Comparison of ENCODE assay signal across 8 cellular contexts in genomic region chr9:121684381-121685145, GRCh38. TPM values are rescaled to one million over a fixed set of nuclear protein-coding genes. Genes with fewer than 3 reads are reported as not detected.
DNase-seq lines count a peak whose midpoint lies in the region; ATAC-seq, FAIRE-seq and TF ChIP-seq lines count a peak whose summit lies in the region.

No MANE protein-coding gene starts in this region.

- H3K4me3 ChIP-seq in Loucy (ENCODE audit: low read length, poor library complexity, severe bottlenecking): no peak overlapping the region
- no peak overlapping the region for H3K4me3 ChIP-seq in H1 (ENCODE audit: extremely low read depth in 1 of 4, insufficient read depth in 2 of 4, low read depth in 3 of 4, low read length in 4 of 4)
- no peak overlapping the region for H3K4me3 ChIP-seq in neuronal stem cell (ENCODE audit: low read length in 2 of 2)

- no peaks in the 10 kb centered on the region for H3K23me2 ChIP-seq in H1 (ENCODE audit: low read depth, low read length)

- no peak overlapping the region for H3K18ac ChIP-seq in H1 (ENCODE audit: extremely low read depth, low read length)
- H3K18ac ChIP-seq in neuronal stem cell (ENCODE audit: low read length): peak overlapping the region; percentile 71

- no peak overlapping the region for H3K4me2 ChIP-seq in Loucy (ENCODE audit: low read depth, low read length, poor library complexity, severe bottlenecking)
- H3K4me2 ChIP-seq in H1 (ENCODE audit: insufficient read depth in 1 of 2, low read depth in 2 of 2, low read length in 2 of 2): no peak overlapping the region
- H3K4me2 ChIP-seq in neuronal stem cell (ENCODE audit: insufficient read depth, low read length, poor library complexity, severe bottlenecking): no peak overlapping the region

- DNase-seq in NCI-H345 (lab: John Stamatoyannopoulos, UW) (peak; percentile 15), NCI-H345 treated with DMSO at 0.1 percent for 48 hours (lab: John Stamatoyannopoulos, UW; ENCODE audit: unreplicated experiment) (no peak), H1 (ENCODE audit: low read depth in 1 of 2, low spot score in 2 of 2) (peak in 1 of 2 experiments; percentile 91), neuronal stem cell (ENCODE audit: low spot score) (peak; percentile 35), A172 (ENCODE audit: low spot score) (no peak)

- H3K79me1 ChIP-seq in H1 (ENCODE audit: low read depth, low read length) (peaks cover 3% of the 10 kb centered on the region), neuronal stem cell (ENCODE audit: low read depth, low read length) (peaks cover 4% of the 10 kb centered on the region)

- H3K14ac ChIP-seq in H1 (ENCODE audit: insufficient read length) (no peak overlapping the region), neuronal stem cell (ENCODE audit: low read length) (no peak overlapping the region)

- H3K9me2 ChIP-seq in Loucy (replicated peaks; ENCODE audit: low read depth, low read length): no peaks in the 10 kb centered on the region

- CTCF ChIA-PET in H1 (lab: Charles Lee; ENCODE audit: partially characterized antibody): interaction anchor here (0.7 to 34.8 kb wide), 55 partner anchors 6 to 314 kb away, joined by 3 to 670 read pairs (median 5); partner anchors contain the start of gene DAB2IP

- no peaks in the 10 kb centered on the region for H3K36me3 ChIP-seq in Loucy (ENCODE audit: insufficient read depth, low read length)
- H3K36me3 ChIP-seq in H1 (ENCODE audit: control insufficient read depth in 2 of 4, insufficient read depth in 4 of 4, low read length in 3 of 4): peaks cover 0 to 2% (median 0%) of the 10 kb centered on the region in 4 experiments; a peak in 3 of 8 replicates
- peaks cover 23 to 24% of the 10 kb centered on the region in 2 donors for H3K36me3 ChIP-seq in neuronal stem cell (replicated peaks in 1 of 2; ENCODE audit: control insufficient read depth in 2 of 2, insufficient read depth in 2 of 2, low read length in 2 of 2)

- H3K4ac ChIP-seq in H1 (replicated peaks; ENCODE audit: insufficient read length, low read depth, low read length) (no peak overlapping the region), neuronal stem cell (ENCODE audit: low read length) (no peak overlapping the region)

- TF ChIP-seq CTCF in Loucy (conservative IDR thresholded peaks at IDR 0.05; ENCODE audit: low read length) (peak; percentile 85), H1 (IDR thresholded peaks at IDR 0.05; ENCODE audit: control extremely low read depth in 1 of 3, insufficient read depth in 1 of 3, low read depth in 1 of 3, low read length in 3 of 3) (peak; percentile 87 to 94 (median 92))

- no peaks in the 10 kb centered on the region for H3K9me3 ChIP-seq in Loucy (ENCODE audit: insufficient read depth, low read depth, low read length)
- H3K9me3 ChIP-seq in H1 (ENCODE audit: insufficient read depth in 2 of 2, low read depth in 1 of 2, low read length in 1 of 2): no peaks in the 10 kb centered on the region
- H3K9me3 ChIP-seq in neuronal stem cell (replicated peaks in 1 of 2; ENCODE audit: control insufficient read depth in 2 of 2, insufficient read depth in 1 of 2, low read depth in 1 of 2, low read length in 2 of 2): no peaks in the 10 kb centered on the region

- no peak for TF ChIP-seq POLR2A in H1 (IDR thresholded peaks at IDR 0.05; ENCODE audit: control extremely low read depth in 1 of 2, low read depth in 2 of 2, low read length in 2 of 2)

- H3K4me1 ChIP-seq in Loucy (ENCODE audit: insufficient read depth, low read length, poor library complexity, severe bottlenecking) (peaks cover 28% of the 10 kb centered on the region), H1 (replicated peaks in 1 of 4; ENCODE audit: control insufficient read depth in 3 of 4, insufficient read depth in 4 of 4, low read length in 3 of 4) (no peaks in the 10 kb centered on the region; a peak in 2 of 7 replicates), neuronal stem cell (ENCODE audit: control insufficient read depth in 2 of 2, insufficient read depth in 1 of 2, low read depth in 1 of 2, low read length in 2 of 2) (no peaks in the 10 kb centered on the region)

- H2AK5ac ChIP-seq in H1 (ENCODE audit: low read depth, low read length) (no peak overlapping the region), neuronal stem cell (ENCODE audit: low read depth, low read length) (no peak overlapping the region)

- H2BK15ac ChIP-seq in H1 (ENCODE audit: low read length) (no peak overlapping the region), neuronal stem cell (ENCODE audit: low read length) (no peak overlapping the region)

- H3K23ac ChIP-seq in H1 (ENCODE audit: insufficient read length) (no peak overlapping the region), neuronal stem cell (ENCODE audit: low read depth, low read length, poor library complexity) (peak overlapping the region; percentile 19)

- H2AFZ ChIP-seq in Loucy (ENCODE audit: low read length): no peak overlapping the region
- H2AFZ ChIP-seq in H1 (ENCODE audit: low read length): no peak overlapping the region
- no peak overlapping the region for H2AFZ ChIP-seq in neuronal stem cell (ENCODE audit: low read length)

- ATAC-seq in GM21515 (IDR thresholded peaks at IDR 0.05; ENCODE audit: unreplicated experiment) (no peak), HG03196 (IDR thresholded peaks at IDR 0.05; ENCODE audit: unreplicated experiment) (no peak)

- H4K8ac ChIP-seq in H1 (ENCODE audit: extremely low read depth, insufficient read depth, low read length): peak overlapping the region; percentile 9; the same call in 1 of the 2 replicates
- no peak overlapping the region for H4K8ac ChIP-seq in neuronal stem cell (ENCODE audit: low read depth, low read length)

- H2BK12ac ChIP-seq in H1 (ENCODE audit: low read depth, low read length) (no peak overlapping the region), neuronal stem cell (ENCODE audit: low read length) (no peak overlapping the region)

- no peaks in the 10 kb centered on the region for H3K79me2 ChIP-seq in Loucy (ENCODE audit: insufficient read depth, low read length)
- H3K79me2 ChIP-seq in H1 (ENCODE audit: control insufficient read depth in 1 of 2, insufficient read depth in 2 of 2, low read length in 2 of 2): no peaks in the 10 kb centered on the region

- H4K20me1 ChIP-seq in Loucy (ENCODE audit: insufficient read depth, low read length, poor library complexity, severe bottlenecking) (no peaks in the 10 kb centered on the region), H1 (replicated peaks in 1 of 2; ENCODE audit: control insufficient read depth in 1 of 2, insufficient read depth in 2 of 2, low read length in 2 of 2) (peaks cover 2 to 18% of the 10 kb centered on the region in 2 experiments)

- TF ChIP-seq EP300 in H1 (IDR thresholded peaks at IDR 0.05; ENCODE audit: borderline replicate concordance in 1 of 2, low read depth in 2 of 2, low read length in 2 of 2): no peak

- H2BK20ac ChIP-seq in H1 (ENCODE audit: low read length): no peak overlapping the region

- H3K27me3 ChIP-seq in Loucy (ENCODE audit: insufficient read depth, low read length, poor library complexity, severe bottlenecking) (no peaks in the 10 kb centered on the region), H1 (replicated peaks in 1 of 4; ENCODE audit: control insufficient read depth in 3 of 4, extremely low read depth in 1 of 4, insufficient read depth in 3 of 4, low read length in 3 of 4) (no peaks in the 10 kb centered on the region), neuronal stem cell (ENCODE audit: control insufficient read depth in 3 of 3, insufficient read depth in 3 of 3, low read depth in 1 of 3, low read length in 3 of 3) (no peaks in the 10 kb centered on the region)

- H4K5ac ChIP-seq in H1 (ENCODE audit: insufficient read length, low read depth, low read length): no peak overlapping the region

- H3K9ac ChIP-seq in Loucy (ENCODE audit: low read depth, low read length, poor library complexity, severe bottlenecking) (no peak overlapping the region), H1 (replicated peaks in 1 of 4; ENCODE audit: extremely low read depth in 1 of 4, low read depth in 3 of 4, low read length in 3 of 4) (no peak overlapping the region), neuronal stem cell (ENCODE audit: low read depth, low read length, poor library complexity) (no peak overlapping the region)

- WGBS in H1 (ENCODE audit: extremely low coverage in 1 of 2, insufficient coverage in 1 of 2, insufficient read length in 1 of 2, insufficient replicate concordance in 2 of 2, low coverage in 1 of 2, low lambda C conversion rate in 2 of 2, missing lambda C conversion rate in 1 of 2), 2 experiments: 68% methylated on average over 16 of the region's 19 CpGs; no CpG with 5 or more reads in 1 of the 2 experiments
- no CpG with 5 or more reads among the region's 19 CpGs for WGBS in neuronal stem cell (ENCODE audit: extremely low coverage in 2 of 2, insufficient read length in 2 of 2, insufficient replicate concordance in 1 of 2), 2 donors

- H2BK120ac ChIP-seq in H1 (replicated peaks; ENCODE audit: low read depth, low read length) (no peak overlapping the region), neuronal stem cell (ENCODE audit: low read depth, low read length) (no peak overlapping the region)

- FAIRE-seq in H1 (lab: Jason Lieb, UNC): peak; percentile 62

- H3K56ac ChIP-seq in H1 (replicated peaks; ENCODE audit: insufficient read length, low read depth, low read length): no peak overlapping the region

- POLR2A ChIA-PET in H1 (lab: Charles Lee; ENCODE audit: partially characterized antibody): interaction anchor here (0.9 to 1.2 kb wide), 2 partner anchors 10 to 42 kb away, joined by 3 read pairs; no protein-coding TSS in a partner anchor

- no peak overlapping the region for H2BK5ac ChIP-seq in H1 (ENCODE audit: low read depth, low read length)
- peak overlapping the region; percentile 7 for H2BK5ac ChIP-seq in neuronal stem cell (ENCODE audit: low read length)

- H3K27ac ChIP-seq in H1 (ENCODE audit: low read depth, low read length): no peak overlapping the region
- H3K27ac ChIP-seq in neuronal stem cell (replicated peaks; ENCODE audit: low read length): no peak overlapping the region

- no peaks in the 10 kb centered on the region for H3F3A ChIP-seq in Loucy (ENCODE audit: low read depth)

- peak; percentile 64 to 78 for TF ChIP-seq RAD21 in H1 (IDR thresholded peaks at IDR 0.05 in 1 of 2, conservative IDR thresholded peaks at IDR 0.05 in 1 of 2; ENCODE audit: low read depth in 2 of 2, low read length in 2 of 2)

- H4K91ac ChIP-seq in H1 (replicated peaks; ENCODE audit: insufficient read length, low read length) (no peak overlapping the region), neuronal stem cell (ENCODE audit: low read depth, low read length, poor library complexity) (no peak overlapping the region)

RNA-seq across cellular contexts. Expression of gene DAB2IP, which starts 33.1 kb away (rescaled TPM):
- 39.5 and 41.4 TPM in 2 replicates for total RNA-seq in H1 (2021; fragmentation: NEBNext Ultra II Directional; extraction: Animal tissue kit (Norgen Biotek cat#: 25700))
- 19.7 and 28.0 TPM in 2 replicates for polyA plus RNA-seq in H1 (2011; rRNA removed)
- 23.7 TPM for polyA plus RNA-seq in H1 (2011; cell fraction: cytosol; rRNA removed)
- polyA plus RNA-seq in H1 (2011; cell fraction: nucleus; rRNA removed): 50.0 TPM
- polyA plus RNA-seq in H1 (2012, experiment 1 of 2): 23.2 to 24.5 TPM (median 23.7 TPM) in 4 replicates
- 20.4 TPM for polyA plus RNA-seq in H1 (2012, experiment 2 of 2)
- polyA plus RNA-seq in H1 (2013, experiment 1 of 2): 15.8 TPM
- 15.8 TPM for polyA plus RNA-seq in H1 (2013, experiment 2 of 2)
- 38.5 and 60.7 TPM in 2 replicates for polyA minus RNA-seq in H1 (2011; rRNA and poly(A)+ RNA removed)
- 25.3 TPM for polyA minus RNA-seq in H1 (2011; cell fraction: cytosol; rRNA and poly(A)+ RNA removed)
- polyA minus RNA-seq in H1 (2011; cell fraction: nucleus; rRNA and poly(A)+ RNA removed): 30.7 TPM
- polyA plus RNA-seq in neuronal stem cell (2013, experiment 1 of 2): 28.9 TPM
- 29.1 TPM for polyA plus RNA-seq in neuronal stem cell (2013, experiment 2 of 2)
- total RNA-seq in A172 (2014; rRNA removed; shearing (Covaris generic)): 15.8 and 19.1 TPM in 2 replicates

Comparison
In these comparisons a context has a peak if more than half of its experiments do, and no peak if none do; other contexts are left out.
1. DNase-seq: peak in NCI-H345 (single experiment) and neuronal stem cell (single experiment); none in NCI-H345 treated with DMSO at 0.1 percent for 48 hours (single experiment) and A172 (single experiment).